In the genomic region with DNA sequence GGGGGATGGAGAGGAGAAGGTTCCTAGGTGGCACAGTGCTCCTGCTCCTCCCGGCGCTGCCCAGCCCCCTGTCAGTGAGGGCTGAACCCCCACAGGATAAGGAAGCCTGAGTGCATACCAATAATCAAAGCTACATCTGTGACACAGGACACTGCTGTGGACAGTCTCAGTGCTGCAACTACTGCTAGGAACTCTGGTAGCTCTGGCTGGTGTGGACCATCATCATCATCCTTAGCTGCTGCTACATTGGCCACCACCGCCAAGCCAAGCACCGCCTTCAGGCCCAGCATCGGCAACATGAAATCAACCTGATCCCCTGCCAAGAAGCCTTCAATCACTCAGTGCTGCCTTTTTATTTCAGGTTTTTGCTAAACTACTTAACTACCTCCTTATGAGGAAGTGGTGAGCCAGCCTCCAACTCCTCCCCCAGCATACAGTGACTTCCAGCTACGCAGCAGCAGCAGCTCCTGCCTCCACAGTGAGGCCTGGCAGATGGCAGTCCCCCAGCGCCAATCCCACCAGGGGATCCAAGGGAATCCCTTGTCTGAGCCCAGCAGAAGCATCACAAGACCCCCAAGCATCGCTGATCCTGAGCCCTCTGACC, we compare ENCODE assay signal across 23 cellular contexts. TPM values are rescaled to one million over a fixed set of nuclear protein-coding genes. Genes with fewer than 3 reads are reported as not detected.
A peak's percentile ranks its signal among the peaks of the same experiment; 100 is the strongest.
DNase-seq lines count a peak whose midpoint lies in the region; ATAC-seq and TF ChIP-seq lines count a peak whose summit lies in the region.
"Had no signal": no experiment of that assay in that cellular context is flagged by ENCODE, and none has a peak within 500 bp of the region (broad histone marks: within the 10 kb centered on the region; RNA-seq: fewer than 3 reads in every experiment).

No MANE protein-coding gene starts in this region.

- H3K27me3 Mint-ChIP-seq in IgD-negative memory B cell = no peaks in the 10 kb centered on the region

- H3K4me3 Mint-ChIP-seq in IgD-negative memory B cell = peak overlapping the region in 2 of 4 donors; percentile 33 to 72
- H3K4me3 Mint-ChIP-seq: natural killer cell; stimulated activated naive CD8-positive, alpha-beta T cell treated with anti-CD3 and anti-CD28 coated beads, Interleukin-15, amount 100 ng/mL, for 72 hours had no signal

- H3K4me1 ChIP-seq in Peyer's patch (no peaks in the 10 kb centered on the region), lower lobe of right lung (no peaks in the 10 kb centered on the region)
- H3K4me1 ChIP-seq: BE2C, foreskin keratinocyte had no signal

- no peaks in the 10 kb centered on the region for H3K36me3 Mint-ChIP-seq in IgD-negative memory B cell
- H3K36me3 Mint-ChIP-seq: natural killer cell had no signal

- no peak for TF ChIP-seq POLR2A in Peyer's patch (IDR thresholded peaks at IDR 0.05)

- DNase-seq in SIG-M5 treated with dmso at 0.1 percent for 504 hours (lab: John Stamatoyannopoulos, UW; ENCODE audit: unreplicated experiment) (peak; percentile 30), SIG-M5 (lab: John Stamatoyannopoulos, UW) (no peak), Peyer's patch (peak in 2 of 3 donors; percentile 57 to 59), lower lobe of right lung (peak; percentile 44), COR-L47 (lab: John Stamatoyannopoulos, UW) (no peak)
- no peak for DNase-seq in activated T-cell treated with anti-CD3 and anti-CD28 coated beads, Interleukin-2, amount 50 U/mL, for 1 hour
- DNase-seq: activated effector memory CD4-positive, alpha-beta T cell treated with Interleukin-2 at 50 U/mL for 16 hours; BE2C; dorsolateral prefrontal cortex; foreskin keratinocyte; H7; MG63; natural killer cell; NCI-H187 treated with DMSO at 0.1 percent for 48 hours; NCI-H2227 treated with DMSO at 0.1 percent for 48 hours; NCI-H82; SK-N-SH; stimulated activated CD4-positive, alpha-beta T cell treated with anti-CD3 and anti-CD28 coated beads, Interleukin-2, amount 100 ng/mL, for 24 hours; stimulated activated naive CD8-positive, alpha-beta T cell treated with anti-CD3 and anti-CD28 coated beads, Interleukin-15, amount 100 ng/mL, for 72 hours; trophoblast cell had no signal

- no peak for TF ChIP-seq CTCF in Peyer's patch (IDR thresholded peaks at IDR 0.05)
- no peak for TF ChIP-seq CTCF in lower lobe of right lung (IDR thresholded peaks at IDR 0.05)

- H3K27ac ChIP-seq in Peyer's patch (peak overlapping the region in 1 of 4 donors; percentile 5), lower lobe of right lung (no peak overlapping the region)
- H3K27ac ChIP-seq: 22Rv1, foreskin keratinocyte had no signal

- peak in 1 of 2 donors; percentile 49 for ATAC-seq in lower lobe of right lung
- no peak for ATAC-seq in GM21529 (IDR thresholded peaks at IDR 0.05; ENCODE audit: unreplicated experiment)
- ATAC-seq: foreskin keratinocyte; natural killer cell; stimulated activated naive CD8-positive, alpha-beta T cell treated with anti-CD3 and anti-CD28 coated beads, Interleukin-15, amount 100 ng/mL, for 72 hours had no signal

- H3K27me3 ChIP-seq in Peyer's patch (no peaks in the 10 kb centered on the region), lower lobe of right lung (ENCODE audit: low read depth) (no peaks in the 10 kb centered on the region)
- H3K27me3 ChIP-seq: BE2C, dorsolateral prefrontal cortex, foreskin keratinocyte, MG63 had no signal

- peaks cover 16 to 27% (median 27%) of the 10 kb centered on the region in 3 donors for H3K4me1 Mint-ChIP-seq in IgD-negative memory B cell
- H3K4me1 Mint-ChIP-seq: natural killer cell had no signal

- no peaks in the 10 kb centered on the region for H3K9me3 Mint-ChIP-seq in IgD-negative memory B cell
- H3K9me3 Mint-ChIP-seq: natural killer cell; stimulated activated naive CD8-positive, alpha-beta T cell treated with anti-CD3 and anti-CD28 coated beads, Interleukin-15, amount 100 ng/mL, for 72 hours had no signal

- intact Hi-C loops in lower lobe of right lung (cut with DNase I) = no loop called here

- no peaks in the 10 kb centered on the region for H3K36me3 ChIP-seq in Peyer's patch
- H3K36me3 ChIP-seq in lower lobe of right lung = peaks cover 9% of the 10 kb centered on the region
- H3K36me3 ChIP-seq: BE2C, MG63 had no signal

- H3K4me3 ChIP-seq in Peyer's patch (no peak overlapping the region), lower lobe of right lung (no peak overlapping the region)
- H3K4me3 ChIP-seq: dorsolateral prefrontal cortex, MG63 had no signal

- peak overlapping the region in 2 of 3 donors; percentile 44 to 53 for H3K27ac Mint-ChIP-seq in IgD-negative memory B cell
- H3K27ac Mint-ChIP-seq: natural killer cell had no signal

- H3K9me3 ChIP-seq in Peyer's patch (no peaks in the 10 kb centered on the region), lower lobe of right lung (no peaks in the 10 kb centered on the region)
- H3K9me3 ChIP-seq: BE2C, MG63, SK-N-SH had no signal

RNA-seq across cellular contexts. Expression of gene SLC26A4, which starts 32.1 kb away (rescaled TPM):
- not detected for polyA plus RNA-seq in IgD-negative memory B cell
- total RNA-seq in Peyer's patch = under 1 TPM in 2 of 4 donors, not detected in 2; 0.18 to 0.27 TPM
- total RNA-seq in lower lobe of right lung = 1.0 TPM
- total RNA-seq: H7 had no signal

RNA-seq across cellular contexts. Expression of gene BCAP29, which starts 48.5 kb away (rescaled TPM):
- 43.6 TPM for polyA plus RNA-seq in IgD-negative memory B cell
- total RNA-seq in Peyer's patch = 10 to 100 TPM; 10.9 to 29.4 (median 17.3) TPM
- 81.3 TPM for total RNA-seq in lower lobe of right lung

Comparison
In these comparisons a context has a peak if more than half of its experiments do, and no peak if none do; other contexts are left out.
1. DNase-seq: peak in SIG-M5 treated with dmso at 0.1 percent for 504 hours (single experiment), Peyer's patch (2 of 3) and lower lobe of right lung (single experiment); none in SIG-M5 (single experiment), COR-L47 (single experiment) and activated T-cell treated with anti-CD3 and anti-CD28 coated beads, Interleukin-2, amount 50 U/mL, for 1 hour (single experiment).